In the genomic region with DNA sequence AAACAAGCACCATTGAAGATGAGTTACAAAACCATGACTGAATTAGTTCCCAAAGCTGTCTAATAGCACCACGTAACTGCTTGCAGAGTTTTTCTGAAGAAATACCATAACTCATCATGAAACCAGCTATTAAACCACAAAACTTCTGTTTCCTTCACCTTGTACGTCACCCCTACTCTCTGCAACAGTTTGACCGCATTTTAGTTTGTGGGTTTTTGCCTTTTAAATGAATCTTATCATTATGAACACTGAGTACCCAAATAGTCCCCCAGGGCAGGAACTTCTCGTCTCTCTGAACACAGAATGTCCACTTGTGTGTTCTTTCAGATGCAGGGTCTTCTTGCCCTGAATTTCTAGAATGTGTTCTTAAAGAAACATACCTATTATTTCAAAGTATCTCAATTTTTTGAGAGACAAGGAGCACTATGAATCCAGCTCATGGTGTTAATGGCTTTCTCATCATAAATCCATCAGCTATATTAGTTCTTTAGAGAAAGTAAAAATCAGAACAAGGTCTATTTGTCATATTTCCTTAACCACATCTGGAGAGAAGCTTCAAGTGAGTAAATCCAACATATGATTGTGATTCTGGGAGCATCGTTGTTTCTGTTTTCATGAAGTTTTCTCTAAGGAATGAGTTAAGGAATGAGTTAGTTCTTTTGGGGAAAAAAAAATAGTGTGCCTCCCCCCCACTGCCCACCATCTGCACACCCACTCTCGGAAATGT, we compare ENCODE assay signal across 8 cellular contexts.
DNase-seq lines count a peak whose midpoint lies in the region; ATAC-seq and FAIRE-seq lines count a peak whose summit lies in the region.

No MANE protein-coding gene starts in this region.

- peak overlapping the region; percentile 88 for H3K27ac Mint-ChIP-seq in activated naive CD8-positive, alpha-beta T cell treated with anti-CD3 and anti-CD28 coated beads, Interleukin-2, amount 10 ng/mL, durations not matched to agents 7 days and 5 days

- POLR2A ChIA-PET in activated naive CD8-positive, alpha-beta T cell treated with anti-CD3 and anti-CD28 coated beads, Interleukin-2, amount 10 ng/mL, durations not matched to agents 7 days and 5 days (lab: Charles Lee): interaction anchor here (0.7 to 5.6 kb wide), 15 partner anchors 10 to 210 kb away, joined by 3 to 56 read pairs (median 5); no protein-coding TSS in a partner anchor

- WGBS in small intestine, 3 donors: 67 to 85% (median 68%) methylated on average over 6 of the region's 6 CpGs

- H3K4me1 Mint-ChIP-seq in activated naive CD8-positive, alpha-beta T cell treated with anti-CD3 and anti-CD28 coated beads, Interleukin-2, amount 10 ng/mL, durations not matched to agents 7 days and 5 days: peaks cover 70% of the 10 kb centered on the region

- H3K9me3 ChIP-seq in small intestine (ENCODE audit: control insufficient read depth, low read depth): no peaks in the 10 kb centered on the region

- DNase-seq in GF-D8 (lab: John Stamatoyannopoulos, UW) (peak; percentile 71), small intestine (peak; percentile 80), H7 (no peak), HuH-7.5 (ENCODE audit: low spot score) (no peak)
- DNase-seq in activated naive CD8-positive, alpha-beta T cell treated with anti-CD3 and anti-CD28 coated beads, Interleukin-2, amount 10 ng/mL, durations not matched to agents 7 days and 5 days: no peak
- DNase-seq in effector CD8-positive, alpha-beta T cell (lab: John Stamatoyannopoulos, UW): no peak

- no peak for FAIRE-seq in small intestine (lab: Jason Lieb, UNC)

- H3K27me3 ChIP-seq in small intestine (ENCODE audit: control insufficient read depth in 2 of 2, insufficient read depth in 2 of 2, low read length in 2 of 2): no peaks in the 10 kb centered on the region
- H3K27me3 ChIP-seq in H7 (ENCODE audit: control insufficient read depth, insufficient read depth, low read length): no peaks in the 10 kb centered on the region

- H3K36me3 ChIP-seq in small intestine (ENCODE audit: control insufficient read depth in 2 of 2, insufficient read depth in 2 of 2, low read length in 2 of 2) (no peaks in the 10 kb centered on the region), H7 (replicated peaks; ENCODE audit: control insufficient read depth, insufficient read depth, low read length) (no peaks in the 10 kb centered on the region)

- ATAC-seq in GM21360 (IDR thresholded peaks at IDR 0.05; ENCODE audit: unreplicated experiment) (peak; percentile 64), HG03565 (IDR thresholded peaks at IDR 0.05; ENCODE audit: unreplicated experiment) (peak; percentile 73)
- peak; percentile 89 for ATAC-seq in activated naive CD8-positive, alpha-beta T cell treated with anti-CD3 and anti-CD28 coated beads, Interleukin-2, amount 10 ng/mL, durations not matched to agents 7 days and 5 days (ENCODE audit: low read depth)

- peak overlapping the region in 1 of 2 donors; percentile 63 for H3K27ac ChIP-seq in small intestine (ENCODE audit: low read depth in 1 of 2, low read length in 1 of 2)

- H3K4me3 Mint-ChIP-seq in activated naive CD8-positive, alpha-beta T cell treated with anti-CD3 and anti-CD28 coated beads, Interleukin-2, amount 10 ng/mL, durations not matched to agents 7 days and 5 days: peak overlapping the region; percentile 53

- H3K4me1 ChIP-seq in small intestine (ENCODE audit: control insufficient read depth in 2 of 2, insufficient read depth in 1 of 2, low read depth in 1 of 2, low read length in 1 of 2): no peaks in the 10 kb centered on the region

- H3K4me3 ChIP-seq in small intestine (ENCODE audit: low read depth in 1 of 2, low read length in 2 of 2) (no peak overlapping the region), H7 (ENCODE audit: insufficient read depth, low read depth, low read length) (no peak overlapping the region)

- H3K36me3 Mint-ChIP-seq in activated naive CD8-positive, alpha-beta T cell treated with anti-CD3 and anti-CD28 coated beads, Interleukin-2, amount 10 ng/mL, durations not matched to agents 7 days and 5 days: peaks cover 52% of the 10 kb centered on the region

- peaks cover 13% of the 10 kb centered on the region for H3K9me3 Mint-ChIP-seq in activated naive CD8-positive, alpha-beta T cell treated with anti-CD3 and anti-CD28 coated beads, Interleukin-2, amount 10 ng/mL, durations not matched to agents 7 days and 5 days

- H3K27me3 Mint-ChIP-seq in activated naive CD8-positive, alpha-beta T cell treated with anti-CD3 and anti-CD28 coated beads, Interleukin-2, amount 10 ng/mL, durations not matched to agents 7 days and 5 days: no peaks in the 10 kb centered on the region

Comparison
In these comparisons a context has a peak if more than half of its experiments do, and no peak if none do; other contexts are left out.
1. DNase-seq: peak in GF-D8 (single experiment) and small intestine (single experiment); none in activated naive CD8-positive, alpha-beta T cell treated with anti-CD3 and anti-CD28 coated beads, Interleukin-2, amount 10 ng/mL, durations not matched to agents 7 days and 5 days (single experiment), H7 (single experiment), HuH-7.5 (single experiment) and effector CD8-positive, alpha-beta T cell (single experiment).
2. Peak in every context shown above with its lines, with median percentiles within 50 percentile points of each other: ATAC-seq.